ENCODE assay signal across 8 cellular contexts in genomic region chr11:72111803-72112540, GRCh38. TPM values are rescaled to one million over a fixed set of nuclear protein-coding genes. Genes with fewer than 3 reads are reported as not detected.
DNase-seq lines count a peak whose midpoint lies in the region; ATAC-seq and TF ChIP-seq lines count a peak whose summit lies in the region.

No MANE protein-coding gene starts in this region.

- H3K27ac ChIP-seq in foreskin keratinocyte (peak overlapping the region; percentile 97), stomach smooth muscle (ENCODE audit: low read length) (peak overlapping the region; percentile 100)

- H3K27ac Mint-ChIP-seq in neural crest cell (ENCODE audit: unreplicated experiment) = peak overlapping the region; percentile 99

- H3K27me3 Mint-ChIP-seq in neural crest cell (ENCODE audit: low read depth) = peaks cover 26% of the 10 kb centered on the region

- H3K9ac ChIP-seq in ES-I3 (ENCODE audit: low read depth, low read length) (peak overlapping the region; percentile 96), stomach smooth muscle (ENCODE audit: low read length in 2 of 2) (peak overlapping the region; percentile 91 to 100)

- H3K4me1 ChIP-seq in ES-I3 (ENCODE audit: insufficient read depth, low read length) (peaks cover 4% of the 10 kb centered on the region; the same call in 1 of the 2 replicates), foreskin keratinocyte (peaks cover 20% of the 10 kb centered on the region), stomach smooth muscle (ENCODE audit: control insufficient read depth, insufficient read depth, low read length) (peaks cover 17% of the 10 kb centered on the region)

- TF ChIP-seq CTCF in LNCaP clone FGC (IDR thresholded peaks at IDR 0.05; ENCODE audit: control insufficient read depth, extremely low read depth, insufficient read depth) (no peak), foreskin keratinocyte (conservative IDR thresholded peaks at IDR 0.05) (no peak), neural crest cell (conservative IDR thresholded peaks at IDR 0.05) (no peak)

- H3K4me1 Mint-ChIP-seq in neural crest cell = peaks cover 28% of the 10 kb centered on the region

- DNase-seq in H4 (ENCODE audit: low spot score) (peak; percentile 98), LNCaP clone FGC (ENCODE audit: low read depth) (peak; percentile 99), RPMI8226 (peak; percentile 95), foreskin keratinocyte (peak; percentile 99 to 100), neural crest cell (ENCODE audit: low read depth, low spot score) (peak; percentile 79)
- DNase-seq in activated naive CD4-positive, alpha-beta T cell (lab: John Stamatoyannopoulos, UW) = peak in 3 of 4 experiments; percentile 64 to 81 (median 75)

- H3K9me3 Mint-ChIP-seq in neural crest cell = peaks cover 2% of the 10 kb centered on the region

- H3K36me3 Mint-ChIP-seq in neural crest cell (ENCODE audit: low read depth) = no peaks in the 10 kb centered on the region

- peak overlapping the region; percentile 80 for H3K4me3 ChIP-seq in LNCaP clone FGC (ENCODE audit: low read depth, low read length)
- H3K4me3 ChIP-seq in stomach smooth muscle (ENCODE audit: low read length in 2 of 2) = peak overlapping the region; percentile 74 to 92

- H3K27me3 ChIP-seq in foreskin keratinocyte (no peaks in the 10 kb centered on the region), stomach smooth muscle (ENCODE audit: control insufficient read depth in 1 of 2, insufficient read depth in 2 of 2, low read length in 2 of 2) (peaks cover 3 to 5% of the 10 kb centered on the region in 2 donors)

- H3K36me3 ChIP-seq in ES-I3 (ENCODE audit: insufficient read depth, low read length) (no peaks in the 10 kb centered on the region), stomach smooth muscle (ENCODE audit: control insufficient read depth in 2 of 2, insufficient read depth in 2 of 2, low read length in 2 of 2) (no peaks in the 10 kb centered on the region)

- ATAC-seq in foreskin keratinocyte = peak; percentile 78

- no peaks in the 10 kb centered on the region for H3K9me3 ChIP-seq in ES-I3 (ENCODE audit: control insufficient read depth, insufficient read depth, low read length)
- no peaks in the 10 kb centered on the region for H3K9me3 ChIP-seq in stomach smooth muscle (ENCODE audit: control insufficient read depth in 2 of 2, low read length in 2 of 2)

- peak overlapping the region; percentile 96 for H3K4me3 Mint-ChIP-seq in neural crest cell

RNA-seq across cellular contexts. Expression of gene ANAPC15, which starts 0.5 kb away (rescaled TPM):
- total RNA-seq in H4 (2014; rRNA removed; shearing (Covaris generic)) = 70.4 and 74.9 TPM in 2 replicates
- total RNA-seq in foreskin keratinocyte (82.7 and 93.2 TPM in 2 replicates), neural crest cell (68.4 and 74.5 TPM in 2 replicates)
- polyA plus RNA-seq in foreskin keratinocyte = 105 and 120 TPM in 2 replicates

RNA-seq across cellular contexts. Expression of gene TOMT, which starts 6.2 kb away (rescaled TPM):
- total RNA-seq in H4 (2014; rRNA removed; shearing (Covaris generic)) = not detected in 2 replicates
- total RNA-seq in foreskin keratinocyte (not detected in 2 replicates), neural crest cell (not detected in 2 replicates)
- not detected in 2 replicates for polyA plus RNA-seq in foreskin keratinocyte

RNA-seq across cellular contexts. Expression of gene LAMTOR1, which starts 8.9 kb away (rescaled TPM):
- total RNA-seq in H4 (2014; rRNA removed; shearing (Covaris generic)) = 94.0 and 110 TPM in 2 replicates
- 140 and 151 TPM in 2 replicates for total RNA-seq in foreskin keratinocyte
- 207 and 209 TPM in 2 replicates for polyA plus RNA-seq in foreskin keratinocyte
- total RNA-seq in neural crest cell = 79.1 and 79.6 TPM in 2 replicates

RNA-seq across cellular contexts. Expression of gene FOLR3, which starts 23.6 kb away (rescaled TPM):
- total RNA-seq in H4 (2014; rRNA removed; shearing (Covaris generic)) = not detected in 2 replicates
- total RNA-seq in foreskin keratinocyte (11.4 and 13.2 TPM in 2 replicates), neural crest cell (not detected in 2 replicates)
- 17.1 and 18.4 TPM in 2 replicates for polyA plus RNA-seq in foreskin keratinocyte

RNA-seq across cellular contexts. Expression of gene LRRC51, which starts 31.3 kb away (rescaled TPM):
- total RNA-seq in H4 (2014; rRNA removed; shearing (Covaris generic)) = 3.9 and 9.3 TPM in 2 replicates
- total RNA-seq in foreskin keratinocyte (6.3 and 6.4 TPM in 2 replicates), neural crest cell (11.6 and 13.5 TPM in 2 replicates)
- 6.4 and 8.0 TPM in 2 replicates for polyA plus RNA-seq in foreskin keratinocyte

Comparison
In these comparisons a context has a peak if more than half of its experiments do, and no peak if none do; other contexts are left out.
1. Peak in every context shown above with its lines: DNase-seq, ATAC-seq, H3K4me3 ChIP-seq and H3K27ac ChIP-seq.